Comparison of ENCODE assay signal across 7 cellular contexts in genomic region chr19:11887618-11888531, GRCh38. TPM values are rescaled to one million over a fixed set of nuclear protein-coding genes. Genes with fewer than 3 reads are reported as not detected.
A peak's percentile ranks its signal among the peaks of the same experiment; 100 is the strongest.
DNase-seq lines count a peak whose midpoint lies in the region; ATAC-seq and TF ChIP-seq lines count a peak whose summit lies in the region.

TSS of gene ZNF69 (plus strand) at chr19:11887782. CDS start at chr19:11887924, 142 bp downstream.

- H3K9me3 ChIP-seq in smooth muscle cell (replicated peaks; ENCODE audit: low read depth) = no peaks in the 10 kb centered on the region

- TF ChIP-seq CTCF in smooth muscle cell (IDR thresholded peaks at IDR 0.05; ENCODE audit: borderline replicate concordance, insufficient read depth, poor library complexity, severe bottlenecking) = no peak

- WGBS in smooth muscle cell (ENCODE audit: low lambda C conversion rate) = 1% methylated on average over 56 of the region's 56 CpGs

- no peaks in the 10 kb centered on the region for H3K36me3 ChIP-seq in smooth muscle cell (ENCODE audit: low read depth)

- H3K4me2 ChIP-seq in smooth muscle cell = peak within 1 kb of the TSS; percentile 87

- DNase-seq in NCI-H146 (lab: John Stamatoyannopoulos, UW) = peak; percentile 93
- peak; percentile 13 to 39 (median 28) for DNase-seq in activated CD4-positive, CD25-positive, alpha-beta regulatory T cell (lab: John Stamatoyannopoulos, UW)
- peak; percentile 89 for DNase-seq in cerebellum (ENCODE audit: low spot score)
- DNase-seq in islet precursor cell = peak; percentile 98
- peak; percentile 77 for DNase-seq in smooth muscle cell (lab: John Stamatoyannopoulos, UW; ENCODE audit: unreplicated experiment)
- DNase-seq in NCI-H2107 (lab: John Stamatoyannopoulos, UW) = no peak

- peak within 1 kb of the TSS; percentile 79 for H3K27ac ChIP-seq in smooth muscle cell (ENCODE audit: low read depth)

- peaks cover 27% of the 10 kb centered on the region for H3K79me2 ChIP-seq in smooth muscle cell (ENCODE audit: low read depth)

- peak within 1 kb of the TSS; percentile 80 for H3K4me3 ChIP-seq in smooth muscle cell

- ATAC-seq in GM19023 (IDR thresholded peaks at IDR 0.05; ENCODE audit: unreplicated experiment) = peak; percentile 63

- no peaks in the 10 kb centered on the region for H3K27me3 ChIP-seq in smooth muscle cell (ENCODE audit: low read depth)

- no peaks in the 10 kb centered on the region for H4K20me1 ChIP-seq in smooth muscle cell (ENCODE audit: low read depth)

- peaks cover 17% of the 10 kb centered on the region for H3K4me1 ChIP-seq in smooth muscle cell (ENCODE audit: low read depth)

- peak within 1 kb of the TSS; percentile 79 for H3K9ac ChIP-seq in smooth muscle cell (ENCODE audit: low read depth)

- no peaks in the 10 kb centered on the region for H3F3A ChIP-seq in smooth muscle cell (ENCODE audit: low read depth)

- H2AFZ ChIP-seq in smooth muscle cell (ENCODE audit: low read depth) = peak within 1 kb of the TSS; percentile 92

RNA-seq across cellular contexts. Expression of gene ZNF69, which starts in this region (rescaled TPM):
- total RNA-seq in cerebellum (31.5 TPM), smooth muscle cell (8.8 and 15.1 TPM in 2 replicates)
- 4.6 and 8.2 TPM in 2 replicates for polyA plus RNA-seq in smooth muscle cell
